In the genomic region with DNA sequence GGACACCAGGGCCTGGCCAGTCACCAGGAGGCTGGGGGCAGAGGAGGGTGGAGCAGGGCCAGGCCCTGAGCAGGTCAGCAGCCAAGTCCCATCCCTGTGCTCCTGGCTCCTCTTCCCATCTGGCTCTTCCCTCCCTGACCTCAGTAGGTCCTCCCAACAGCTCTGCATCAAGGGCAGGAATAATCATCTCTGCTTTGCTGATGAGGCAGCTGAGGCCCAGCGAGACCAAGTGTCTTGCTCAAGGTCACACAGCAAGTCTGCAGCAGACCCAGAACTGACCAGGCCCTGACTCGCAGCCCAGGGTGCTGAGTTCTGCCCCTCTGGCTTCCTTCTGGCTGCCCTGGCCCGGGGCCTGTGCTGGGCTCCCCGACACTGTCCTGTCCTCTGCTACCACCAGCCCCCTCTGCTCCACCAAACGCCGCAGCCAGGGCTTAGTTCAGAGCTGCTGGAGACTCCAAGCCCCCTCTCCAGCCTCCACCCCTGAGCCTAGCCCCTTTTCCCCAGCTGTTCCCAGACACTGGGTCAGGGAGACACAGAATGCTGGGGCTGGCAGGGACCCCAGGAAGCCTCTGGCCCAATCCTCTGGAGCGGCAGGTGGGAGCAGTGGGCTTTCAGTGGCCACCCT, we compare ENCODE assay signal across 25 cellular contexts.
"Had no signal": no experiment of that assay in that cellular context is flagged by ENCODE, and none has a peak within 500 bp of the region (broad histone marks: within the 10 kb centered on the region; RNA-seq: fewer than 3 reads in every experiment).

No MANE protein-coding gene starts in this region.

- FAIRE-seq: bronchial epithelial cell had no signal

- H3K4me1 ChIP-seq: left lung, right lobe of liver, upper lobe of right lung had no signal

- DNase-seq: activated B cell treated with CpG ODN at 0.5 μM for 24 hours; activated CD4-positive, alpha-beta T cell treated with anti-CD3 and anti-CD28 coated beads for 36 hours; activated CD4-positive, alpha-beta T cell treated with anti-CD3 and anti-CD28 coated beads, Interleukin-2, amount 50 U/mL, for 4 hours; activated CD8-positive, alpha-beta memory T cell treated with anti-CD3 and anti-CD28 coated beads for 24 hours; activated CD8-positive, alpha-beta memory T cell treated with anti-CD3 and anti-CD28 coated beads, Interleukin-2, amount 50 U/mL, for 4 hours; activated naive CD4-positive, alpha-beta T cell treated with anti-CD3 and anti-CD28 coated beads for 36 hours; activated naive CD8-positive, alpha-beta T cell treated with anti-CD3 and anti-CD28 coated beads, Interleukin-2, amount 10 ng/mL, durations not matched to agents 7 days and 5 days; activated T-cell treated with anti-CD3 and anti-CD28 coated beads, Interleukin-2, amount 50 U/mL, for 24 hours; amygdala; effector CD4-positive, alpha-beta T cell; foreskin melanocyte; immature natural killer cell; kidney glomerular epithelial cell; left lung; stimulated activated CD4-positive, alpha-beta T cell treated with anti-CD3 and anti-CD28 coated beads, Interleukin-2, amount 100 ng/mL, for 48 hours; stimulated activated CD8-positive, alpha-beta memory T cell treated with anti-CD3 and anti-CD28 coated beads, Interleukin-4, amount 100 ng/mL, for 48 hours; stimulated activated naive CD4-positive, alpha-beta T cell treated with Interleukin-2 at 50 U/mL for 16 hours; T-helper 9 cell; upper lobe of right lung had no signal

- H3K27ac ChIP-seq: hepatocyte, left lung, neutrophil, right lobe of liver, upper lobe of right lung had no signal

- ATAC-seq: activated CD4-positive, alpha-beta T cell treated with anti-CD3 and anti-CD28 coated beads for 36 hours; left lung; naive thymus-derived CD8-positive, alpha-beta T cell; upper lobe of right lung had no signal

- H3K79me2 ChIP-seq: hepatocyte had no signal

- H3K4me3 ChIP-seq: hepatocyte, left lung, right lobe of liver, smooth muscle cell, upper lobe of right lung had no signal

- H3K9me3 ChIP-seq: neutrophil, right lobe of liver, upper lobe of right lung had no signal

- H3K36me3 ChIP-seq: left lung, neutrophil, right lobe of liver, upper lobe of right lung had no signal

- H2AFZ ChIP-seq: hepatocyte had no signal

- H3K27me3 ChIP-seq: hepatocyte, neutrophil, right lobe of liver, upper lobe of right lung had no signal

- H3K4me2 ChIP-seq: hepatocyte, smooth muscle cell had no signal
